19 cellular contexts compared by ENCODE assay signal in genomic region chr4:8645753-8646124, GRCh38. TPM values are rescaled to one million over a fixed set of nuclear protein-coding genes. Genes with fewer than 3 reads are reported as not detected.
DNase-seq lines count a peak whose midpoint lies in the region; ATAC-seq and TF ChIP-seq lines count a peak whose summit lies in the region.
"Had no signal": no experiment of that assay in that cellular context is flagged by ENCODE, and none has a peak within 500 bp of the region (broad histone marks: within the 10 kb centered on the region; RNA-seq: fewer than 3 reads in every experiment).

No MANE protein-coding gene starts in this region.

- H3K27me3 Mint-ChIP-seq in activated CD8-positive, alpha-beta memory T cell treated with anti-CD3 and anti-CD28 coated beads, Interleukin-2, amount 10 ng/mL, durations not matched to agents 7 days and 5 days: no peaks in the 10 kb centered on the region
- H3K27me3 Mint-ChIP-seq in chondrocyte (ENCODE audit: low read depth) (peaks cover 33% of the 10 kb centered on the region), progenitor cell of endocrine pancreas (peaks cover 35% of the 10 kb centered on the region)
- H3K27me3 Mint-ChIP-seq: CD4-positive, CD25-positive, alpha-beta regulatory T cell had no signal

- peak; percentile 31 for DNase-seq in activated CD8-positive, alpha-beta memory T cell treated with anti-CD3 and anti-CD28 coated beads, Interleukin-2, amount 10 ng/mL, durations not matched to agents 7 days and 5 days
- no peak for DNase-seq in activated CD8-positive, alpha-beta memory T cell treated with anti-CD3 and anti-CD28 coated beads, Interleukin-2, amount 50 U/mL, for 48 hours
- DNase-seq in chondrocyte (ENCODE audit: low spot score): peak; percentile 84
- DNase-seq in lower lobe of right lung: peak; percentile 28
- DNase-seq in sciatic nerve (ENCODE audit: low spot score): peak; percentile 15
- DNase-seq in AG08396 (ENCODE audit: low spot score): no peak
- no peak for DNase-seq in progenitor cell of endocrine pancreas (ENCODE audit: low spot score, unreplicated experiment)
- DNase-seq: BE2C; CD4-positive, CD25-positive, alpha-beta regulatory T cell; COR-L47; MM.1S; NCI-H1092 treated with DMSO at 0.1 percent for 48 hours; NCI-H2081; NCI-H2171 treated with DMSO at 0.1 percent for 48 hours; NCI-H446; SIG-M5 had no signal

- H3K27ac Mint-ChIP-seq in activated CD8-positive, alpha-beta memory T cell treated with anti-CD3 and anti-CD28 coated beads, Interleukin-2, amount 10 ng/mL, durations not matched to agents 7 days and 5 days: no peak overlapping the region
- H3K27ac Mint-ChIP-seq in chondrocyte (ENCODE audit: unreplicated experiment) (no peak overlapping the region), progenitor cell of endocrine pancreas (no peak overlapping the region)

- no peak overlapping the region for H3K4me3 Mint-ChIP-seq in activated CD8-positive, alpha-beta memory T cell treated with anti-CD3 and anti-CD28 coated beads, Interleukin-2, amount 10 ng/mL, durations not matched to agents 7 days and 5 days
- H3K4me3 Mint-ChIP-seq in chondrocyte (ENCODE audit: unreplicated experiment) (no peak overlapping the region), progenitor cell of endocrine pancreas (ENCODE audit: low read depth) (no peak overlapping the region)
- H3K4me3 Mint-ChIP-seq: CD4-positive, CD25-positive, alpha-beta regulatory T cell had no signal

- H3K4me3 ChIP-seq in lower lobe of right lung: no peak overlapping the region

- H3K9me3 ChIP-seq in lower lobe of right lung: no peaks in the 10 kb centered on the region
- H3K9me3 ChIP-seq: BE2C had no signal

- H3K9me3 Mint-ChIP-seq in activated CD8-positive, alpha-beta memory T cell treated with anti-CD3 and anti-CD28 coated beads, Interleukin-2, amount 10 ng/mL, durations not matched to agents 7 days and 5 days (ENCODE audit: low read depth): no peaks in the 10 kb centered on the region
- no peaks in the 10 kb centered on the region for H3K9me3 Mint-ChIP-seq in chondrocyte (ENCODE audit: low read depth)
- H3K9me3 Mint-ChIP-seq in progenitor cell of endocrine pancreas (ENCODE audit: low read depth): no peaks in the 10 kb centered on the region
- H3K9me3 Mint-ChIP-seq: CD4-positive, CD25-positive, alpha-beta regulatory T cell had no signal

- no peaks in the 10 kb centered on the region for H3K36me3 ChIP-seq in lower lobe of right lung
- H3K36me3 ChIP-seq: BE2C had no signal

- ATAC-seq in activated CD8-positive, alpha-beta memory T cell treated with anti-CD3 and anti-CD28 coated beads, Interleukin-2, amount 10 ng/mL, durations not matched to agents 7 days and 5 days: no peak
- no peak for ATAC-seq in lower lobe of right lung
- no peak for ATAC-seq in sciatic nerve
- ATAC-seq in GM18498 (IDR thresholded peaks at IDR 0.05; ENCODE audit: unreplicated experiment): no peak
- ATAC-seq: HCT116 had no signal

- no peak for TF ChIP-seq CTCF in chondrocyte (IDR thresholded peaks at IDR 0.05)
- TF ChIP-seq CTCF in lower lobe of right lung (IDR thresholded peaks at IDR 0.05): no peak
- TF ChIP-seq CTCF in progenitor cell of endocrine pancreas (IDR thresholded peaks at IDR 0.05; ENCODE audit: unreplicated experiment): no peak

- H3K4me1 Mint-ChIP-seq in activated CD8-positive, alpha-beta memory T cell treated with anti-CD3 and anti-CD28 coated beads, Interleukin-2, amount 10 ng/mL, durations not matched to agents 7 days and 5 days: no peaks in the 10 kb centered on the region
- H3K4me1 Mint-ChIP-seq in chondrocyte (ENCODE audit: low read depth) (no peaks in the 10 kb centered on the region), progenitor cell of endocrine pancreas (ENCODE audit: low read depth) (peaks cover 7% of the 10 kb centered on the region)
- H3K4me1 Mint-ChIP-seq: CD4-positive, CD25-positive, alpha-beta regulatory T cell had no signal

- H3K27ac ChIP-seq in lower lobe of right lung: no peak overlapping the region

- peaks cover 20% of the 10 kb centered on the region for H3K27me3 ChIP-seq in lower lobe of right lung (ENCODE audit: low read depth)
- H3K27me3 ChIP-seq: BE2C had no signal

- H3K36me3 Mint-ChIP-seq in activated CD8-positive, alpha-beta memory T cell treated with anti-CD3 and anti-CD28 coated beads, Interleukin-2, amount 10 ng/mL, durations not matched to agents 7 days and 5 days: no peaks in the 10 kb centered on the region
- H3K36me3 Mint-ChIP-seq in chondrocyte (ENCODE audit: low read depth) (no peaks in the 10 kb centered on the region), progenitor cell of endocrine pancreas (ENCODE audit: insufficient read depth) (no peaks in the 10 kb centered on the region)
- H3K36me3 Mint-ChIP-seq: CD4-positive, CD25-positive, alpha-beta regulatory T cell had no signal

- intact Hi-C loops in lower lobe of right lung (cut with DNase I) (no loop called here), sciatic nerve (cut with DNase I) (no loop called here)

- CTCF ChIA-PET in activated CD8-positive, alpha-beta memory T cell treated with anti-CD3 and anti-CD28 coated beads, Interleukin-2, amount 10 ng/mL, durations not matched to agents 7 days and 5 days (lab: Charles Lee): no interaction called here

- H3K4me1 ChIP-seq in lower lobe of right lung: no peaks in the 10 kb centered on the region
- H3K4me1 ChIP-seq: BE2C had no signal

RNA-seq across cellular contexts. Expression of gene CPZ, which starts 53.2 kb away (rescaled TPM):
- not detected for total RNA-seq in activated CD8-positive, alpha-beta memory T cell treated with anti-CD3 and anti-CD28 coated beads, Interleukin-2, amount 10 ng/mL, durations not matched to agents 7 days and 5 days
- total RNA-seq in chondrocyte (8.9 to 22.2 TPM (median 9.5 TPM) in 3 replicates), lower lobe of right lung (6.0 TPM), sciatic nerve (7.0 TPM), progenitor cell of endocrine pancreas (0.19 and 0.29 TPM in 2 replicates)
- total RNA-seq: CD4-positive, CD25-positive, alpha-beta regulatory T cell; OCI-LY7 had no signal

Comparison
In these comparisons a context has a peak if more than half of its experiments do, and no peak if none do; other contexts are left out.
1. DNase-seq: peak in activated CD8-positive, alpha-beta memory T cell treated with anti-CD3 and anti-CD28 coated beads, Interleukin-2, amount 10 ng/mL, durations not matched to agents 7 days and 5 days (single experiment), chondrocyte (single experiment), lower lobe of right lung (single experiment) and sciatic nerve (single experiment); none in activated CD8-positive, alpha-beta memory T cell treated with anti-CD3 and anti-CD28 coated beads, Interleukin-2, amount 50 U/mL, for 48 hours (single experiment), AG08396 (single experiment) and progenitor cell of endocrine pancreas (single experiment).